Comparison of ENCODE assay signal across 8 cellular contexts in genomic region chr15:72685925-72686794, GRCh38. TPM values are rescaled to one million over a fixed set of nuclear protein-coding genes. Genes with fewer than 3 reads are reported as not detected.
DNase-seq lines count a peak whose midpoint lies in the region; ATAC-seq and TF ChIP-seq lines count a peak whose summit lies in the region.

Gene BBS4, plus strand, starts transcription at chr15:72686207. Its CDS starts 21 bp downstream, at chr15:72686228.
Gene HIGD2B, minus strand, starts transcription at chr15:72686182. Its CDS starts 9,808 bp downstream, at chr15:72676374.

- ATAC-seq in Right ventricle myocardium inferior: peak; percentile 98

- H3K27me3 ChIP-seq in GM06990 (replicated peaks; ENCODE audit: control insufficient read depth, insufficient read depth, low read length) (no peaks in the 10 kb centered on the region), NT2/D1 (ENCODE audit: insufficient read depth, insufficient read length) (no peaks in the 10 kb centered on the region)

- DNase-seq in GM06990 (ENCODE audit: extremely low read depth, insufficient read length) (peak; percentile 89), HFF-Myc (ENCODE audit: extremely low read depth, low read depth) (peak; percentile 66), NT2/D1 (ENCODE audit: low read depth, low spot score) (peak; percentile 92), Right ventricle myocardium inferior (ENCODE audit: missing footprints) (peak; percentile 94), posterior vena cava (ENCODE audit: low spot score) (peak; percentile 96), NCI-H82 (lab: John Stamatoyannopoulos, UW) (no peak)
- DNase-seq in activated naive CD4-positive, alpha-beta T cell treated with anti-CD3 and anti-CD28 coated beads, Interleukin-2, amount 50 U/mL, for 16 hours: peak; percentile 85

- H3K4me1 ChIP-seq in NT2/D1 (ENCODE audit: insufficient read depth, insufficient read length): no peaks in the 10 kb centered on the region
- H3K4me1 ChIP-seq in urinary bladder (ENCODE audit: insufficient read depth): no peaks in the 10 kb centered on the region

- H3K9ac ChIP-seq in NT2/D1 (ENCODE audit: insufficient read length, low read depth): peak within 1 kb of the TSS; percentile 83

- TF ChIP-seq CTCF in GM06990 (IDR thresholded peaks at IDR 0.05; ENCODE audit: insufficient read depth, low read length, poor library complexity, severe bottlenecking) (no peak), HFF-Myc (IDR thresholded peaks at IDR 0.05; ENCODE audit: low read depth, low read length, missing control alignments) (no peak)

- peak within 1 kb of the TSS; percentile 88 for H3K27ac ChIP-seq in urinary bladder (ENCODE audit: low read depth)

- intact Hi-C loops in Right ventricle myocardium inferior (cut with DNase I) (no loop called here), posterior vena cava (cut with DNase I) (no loop called here)

- H3K4me3 ChIP-seq in GM06990 (replicated peaks; ENCODE audit: low read depth, low read length) (peak within 1 kb of the TSS; percentile 67), HFF-Myc (replicated peaks; ENCODE audit: low read depth, low read length) (peak within 1 kb of the TSS; percentile 51), NT2/D1 (ENCODE audit: insufficient read length, low read depth) (peak within 1 kb of the TSS; percentile 76), urinary bladder (ENCODE audit: low read depth, low read length) (peak within 1 kb of the TSS; percentile 50)

- no peaks in the 10 kb centered on the region for H3K36me3 ChIP-seq in GM06990 (ENCODE audit: control insufficient read depth, insufficient read depth, low read length)
- no peaks in the 10 kb centered on the region for H3K36me3 ChIP-seq in NT2/D1 (ENCODE audit: insufficient read depth, insufficient read length, low read length)
- no peaks in the 10 kb centered on the region for H3K36me3 ChIP-seq in urinary bladder (ENCODE audit: insufficient read depth)

- H3K9me3 ChIP-seq in NT2/D1 (ENCODE audit: insufficient read depth, low read length): no peaks in the 10 kb centered on the region

- under 1% methylated on average over 49 of the region's 49 CpGs for WGBS in urinary bladder

RNA-seq across cellular contexts. Expression of gene BBS4, which starts in this region (rescaled TPM):
- total RNA-seq in Right ventricle myocardium inferior: 17.9 TPM
- 10 to 100 TPM; 14.7 to 16.4 TPM for total RNA-seq in posterior vena cava
- total RNA-seq in urinary bladder: 54.5 TPM
- polyA plus RNA-seq in urinary bladder: 17.7 TPM

RNA-seq across cellular contexts. Expression of gene HIGD2B, which starts in this region (rescaled TPM):
- total RNA-seq in Right ventricle myocardium inferior: not detected
- total RNA-seq in posterior vena cava: not detected
- total RNA-seq in urinary bladder: not detected
- not detected for polyA plus RNA-seq in urinary bladder
